Comparison of ENCODE assay signal across 9 cellular contexts in genomic region chr9:108478431-108478837, GRCh38.
DNase-seq lines count a peak whose midpoint lies in the region; ATAC-seq and TF ChIP-seq lines count a peak whose summit lies in the region.
"Had no signal": no experiment of that assay in that cellular context is flagged by ENCODE, and none has a peak within 500 bp of the region (broad histone marks: within the 10 kb centered on the region; RNA-seq: fewer than 3 reads in every experiment).

No MANE protein-coding gene starts in this region.

- H3K9me3 ChIP-seq in mucosa of descending colon: no peaks in the 10 kb centered on the region
- H3K9me3 ChIP-seq: heart right ventricle had no signal

- ATAC-seq in GM18909 (IDR thresholded peaks at IDR 0.05; ENCODE audit: poor library complexity, unreplicated experiment) (peak; percentile 28), HG02943 (IDR thresholded peaks at IDR 0.05; ENCODE audit: low read depth, unreplicated experiment) (peak; percentile 9), SK-N-SH treated with all-trans-retinoic acid at 6 μM for 48 hours (peak; percentile 75), mucosa of descending colon (peak; percentile 65)

- H3K36me3 ChIP-seq in mucosa of descending colon (ENCODE audit: low read depth): no peaks in the 10 kb centered on the region
- H3K36me3 ChIP-seq: heart right ventricle had no signal

- intact Hi-C loops in mucosa of descending colon (cut with DNase I, micrococcal nuclease): no loop called here

- TF ChIP-seq CTCF in mucosa of descending colon (IDR thresholded peaks at IDR 0.05): no peak

- TF ChIP-seq POLR2A in erythroblast (IDR thresholded peaks at IDR 0.05; ENCODE audit: low read length): no peak

- H3K4me3 ChIP-seq in mucosa of descending colon: no peak overlapping the region
- H3K4me3 ChIP-seq: heart right ventricle had no signal

- peak; percentile 37 to 64 (median 45) for DNase-seq in mucosa of descending colon
- DNase-seq in stimulated activated CD4-positive, alpha-beta T cell treated with anti-CD3 and anti-CD28 coated beads, Interleukin-2, amount 100 ng/mL, for 48 hours: no peak
- DNase-seq in erythroblast (lab: John Stamatoyannopoulos, UW): no peak
- no peak for DNase-seq in NCI-H2107 treated with DMSO at 0.1 percent for 48 hours (lab: John Stamatoyannopoulos, UW; ENCODE audit: unreplicated experiment)
- DNase-seq in stimulated activated CD4-positive, alpha-beta T cell treated with anti-CD3 and anti-CD28 coated beads, Interleukin-1b, Interleukin-23, amount 100 ng/mL, for 48 hours: no peak
- DNase-seq: heart right ventricle had no signal

- H3K4me1 ChIP-seq in mucosa of descending colon (ENCODE audit: low read depth): peaks cover 22% of the 10 kb centered on the region

TF ChIP-seq in SK-N-SH treated with all-trans-retinoic acid at 6 μM for 48 hours, 23 proteins besides CTCF, POLR2A, EP300 and RAD21:
- TF ChIP-seq ZFP3 (CRISPR knock-in tag; IDR thresholded peaks at IDR 0.05) (no peak), ARNTL (CRISPR knock-in tag; IDR thresholded peaks at IDR 0.05; ENCODE audit: borderline replicate concordance, low read depth) (no peak), CREB5 (CRISPR knock-in tag; IDR thresholded peaks at IDR 0.05; ENCODE audit: low read depth) (no peak), CSDC2 (CRISPR knock-in tag; IDR thresholded peaks at IDR 0.05) (no peak), GLIS3 (CRISPR knock-in tag; IDR thresholded peaks at IDR 0.05) (no peak), ZNF8 (CRISPR knock-in tag; IDR thresholded peaks at IDR 0.05) (no peak), PPARA (CRISPR knock-in tag; IDR thresholded peaks at IDR 0.05; ENCODE audit: borderline replicate concordance) (no peak), BACH2 (CRISPR knock-in tag; IDR thresholded peaks at IDR 0.05; ENCODE audit: borderline replicate concordance) (no peak), TOX (CRISPR knock-in tag; IDR thresholded peaks at IDR 0.05; ENCODE audit: borderline replicate concordance) (peak; percentile 74), ZNF70 (CRISPR knock-in tag; IDR thresholded peaks at IDR 0.05) (no peak), OSR1 (CRISPR knock-in tag; IDR thresholded peaks at IDR 0.05) (no peak), ZFP30 (CRISPR knock-in tag; IDR thresholded peaks at IDR 0.05) (no peak), ISL1 (CRISPR knock-in tag; IDR thresholded peaks at IDR 0.05) (no peak), ZC3H10 (CRISPR knock-in tag; IDR thresholded peaks at IDR 0.05) (0 out of 2 replicates have a peak, but pooled peaks have one; percentile 30), PATZ1 (CRISPR knock-in tag; IDR thresholded peaks at IDR 0.05; ENCODE audit: borderline replicate concordance) (no peak)

Comparison
In these comparisons a context has a peak if more than half of its experiments do, and no peak if none do; other contexts are left out.
1. ATAC-seq: peak in every context shown above with its lines; median percentile 75 in SK-N-SH treated with all-trans-retinoic acid at 6 μM for 48 hours; 65 in mucosa of descending colon; 28 in GM18909; 9 in HG02943.
2. DNase-seq: peak in mucosa of descending colon (3 of 3); none in stimulated activated CD4-positive, alpha-beta T cell treated with anti-CD3 and anti-CD28 coated beads, Interleukin-2, amount 100 ng/mL, for 48 hours (0 of 2), erythroblast (0 of 2), NCI-H2107 treated with DMSO at 0.1 percent for 48 hours (single experiment) and stimulated activated CD4-positive, alpha-beta T cell treated with anti-CD3 and anti-CD28 coated beads, Interleukin-1b, Interleukin-23, amount 100 ng/mL, for 48 hours (single experiment).